Comparison of ENCODE assay signal across 19 cellular contexts in genomic region chr6:100453701-100454521, GRCh38. TPM values are rescaled to one million over a fixed set of nuclear protein-coding genes. Genes with fewer than 3 reads are reported as not detected.
DNase-seq lines count a peak whose midpoint lies in the region; ATAC-seq, FAIRE-seq and TF ChIP-seq lines count a peak whose summit lies in the region.
"Had no signal": no experiment of that assay in that cellular context is flagged by ENCODE, and none has a peak within 500 bp of the region (broad histone marks: within the 10 kb centered on the region; RNA-seq: fewer than 3 reads in every experiment).

No MANE protein-coding gene starts in this region.

- no peak overlapping the region for H4K91ac ChIP-seq in H1 (replicated peaks; ENCODE audit: insufficient read length, low read length)

- H3K27ac ChIP-seq in H1 (ENCODE audit: low read depth, low read length) = no peak overlapping the region
- H3K27ac ChIP-seq in OCI-LY7 (ENCODE audit: low read depth, low read length, poor library complexity, severe bottlenecking) = no peak overlapping the region
- H3K27ac ChIP-seq in CD4-positive, alpha-beta memory T cell (ENCODE audit: low read depth, low read length) = no peak overlapping the region
- H3K27ac ChIP-seq: A549 had no signal

- CTCF ChIA-PET in H1 (lab: Charles Lee; ENCODE audit: partially characterized antibody) (interaction anchor here (0.9 to 15.2 kb wide), 10 partner anchors 8 to 848 kb away, joined by 3 to 215 read pairs (median 3); partner anchors contain the start of gene SIM1), OCI-LY7 (lab: Charles Lee; ENCODE audit: unreplicated experiment) (no interaction called here)
- CTCF ChIA-PET in CD4-positive, alpha-beta memory T cell (lab: Charles Lee; ENCODE audit: partially characterized antibody) = interaction anchor here (1.1 kb wide), 1 partner anchor 9 kb away, joined by 4 read pairs; no protein-coding TSS in a partner anchor

- no peak for TF ChIP-seq EP300 in H1 (IDR thresholded peaks at IDR 0.05; ENCODE audit: borderline replicate concordance in 1 of 2, low read depth in 2 of 2, low read length in 2 of 2)

- H2AFZ ChIP-seq in H1 (ENCODE audit: low read length) = no peak overlapping the region
- H2AFZ ChIP-seq in OCI-LY7 (ENCODE audit: low read length) = no peak overlapping the region

- peaks cover 7% of the 10 kb centered on the region for H3K9me3 Mint-ChIP-seq in T-helper 2 cell treated with Interferon-gamma antibody and Interleukin-4, amounts not matched to agents 5 μg/mL and 100 μg/mL, for 36 hours
- H3K9me3 Mint-ChIP-seq in stimulated activated naive B cell treated with anti-CD40 and anti-IgM and Interleukin-4, amounts not matched to agents 10 μg/mL and 1 μg/mL and 100 μg/mL, for 72 hours = peaks cover 9 to 10% of the 10 kb centered on the region in 2 donors
- H3K9me3 Mint-ChIP-seq in CD4-positive, alpha-beta memory T cell = peaks cover 0 to 46% (median 36%) of the 10 kb centered on the region in 8 donors
- H3K9me3 Mint-ChIP-seq: dendritic cell treated with granulocyte-macrophage colony-stimulating factor and Interleukin-4, amounts not matched to agents 40 ng/mL and 50 ng/mL, for 4 days; neural crest cell had no signal

- H3K4me3 ChIP-seq in H1 (ENCODE audit: extremely low read depth in 1 of 4, insufficient read depth in 2 of 4, low read depth in 3 of 4, low read length in 4 of 4) (peak overlapping the region; percentile 6 to 49 (median 25); a peak in 5 of 8 replicates), OCI-LY7 (ENCODE audit: low read depth, low read length, poor library complexity, severe bottlenecking) (no peak overlapping the region)
- no peak overlapping the region for H3K4me3 ChIP-seq in CD4-positive, alpha-beta memory T cell (ENCODE audit: low read length in 2 of 2)
- H3K4me3 ChIP-seq: A549 had no signal

- no peaks in the 10 kb centered on the region for H3K79me1 ChIP-seq in H1 (ENCODE audit: low read depth, low read length)

- H2BK12ac ChIP-seq in H1 (ENCODE audit: low read depth, low read length) = no peak overlapping the region; the same call in 1 of the 2 replicates

- peaks cover 2% of the 10 kb centered on the region for H3K36me3 Mint-ChIP-seq in T-helper 2 cell treated with Interferon-gamma antibody and Interleukin-4, amounts not matched to agents 5 μg/mL and 100 μg/mL, for 36 hours (ENCODE audit: low read depth)
- H3K36me3 Mint-ChIP-seq in stimulated activated naive B cell treated with anti-CD40 and anti-IgM and Interleukin-4, amounts not matched to agents 10 μg/mL and 1 μg/mL and 100 μg/mL, for 72 hours = peaks cover 3 to 9% of the 10 kb centered on the region in 2 donors
- H3K36me3 Mint-ChIP-seq in CD4-positive, alpha-beta memory T cell = peaks cover 3 to 4% of the 10 kb centered on the region in 2 donors

- H3K9me3 ChIP-seq in H1 (ENCODE audit: insufficient read depth in 2 of 2, low read depth in 1 of 2, low read length in 1 of 2) (no peaks in the 10 kb centered on the region), OCI-LY7 (ENCODE audit: low read length) (no peaks in the 10 kb centered on the region)
- H3K9me3 ChIP-seq in CD4-positive, alpha-beta memory T cell (ENCODE audit: control insufficient read depth in 1 of 2, low read length in 2 of 2) = no peaks in the 10 kb centered on the region
- H3K9me3 ChIP-seq: A549 had no signal

- BruUV-seq in OCI-LY7 (replicated peaks; lab: Mats Ljungman, UMichigan) = no TSS peak

- TF ChIP-seq RAD21 in H1 (IDR thresholded peaks at IDR 0.05 in 1 of 2, conservative IDR thresholded peaks at IDR 0.05 in 1 of 2; ENCODE audit: low read depth in 2 of 2, low read length in 2 of 2) = no peak

- H2BK15ac ChIP-seq in H1 (ENCODE audit: low read length) = no peak overlapping the region

- H3K4me3 Mint-ChIP-seq in T-helper 2 cell treated with Interferon-gamma antibody and Interleukin-4, amounts not matched to agents 5 μg/mL and 100 μg/mL, for 36 hours = peak overlapping the region; percentile 2
- H3K4me3 Mint-ChIP-seq in stimulated activated naive B cell treated with anti-CD40 and anti-IgM and Interleukin-4, amounts not matched to agents 10 μg/mL and 1 μg/mL and 100 μg/mL, for 72 hours = no peak overlapping the region
- H3K4me3 Mint-ChIP-seq in CD4-positive, alpha-beta memory T cell = no peak overlapping the region
- H3K4me3 Mint-ChIP-seq: activated T-cell treated with anti-CD3 and anti-CD28 coated beads, Interleukin-2, amount 50 U/mL, for 72 hours; dendritic cell treated with granulocyte-macrophage colony-stimulating factor and Interleukin-4, amounts not matched to agents 40 ng/mL and 50 ng/mL, for 4 days; neural crest cell had no signal

- no peak overlapping the region for H2AK5ac ChIP-seq in H1 (ENCODE audit: low read depth, low read length)

- H4K8ac ChIP-seq in H1 (ENCODE audit: extremely low read depth, insufficient read depth, low read length) = no peak overlapping the region

- no peak overlapping the region for H3K4ac ChIP-seq in H1 (replicated peaks; ENCODE audit: insufficient read length, low read depth, low read length)

- ATAC-seq in stimulated activated naive B cell treated with anti-CD40 and anti-IgM and Interleukin-4, amounts not matched to agents 10 μg/mL and 1 μg/mL and 100 μg/mL, for 72 hours (replicated peaks) = no peak
- ATAC-seq: A549; activated T-cell treated with anti-CD3 and anti-CD28 coated beads, Interleukin-2, amount 50 U/mL, for 72 hours had no signal

- no peaks in the 10 kb centered on the region for H3K79me2 ChIP-seq in H1 (ENCODE audit: control insufficient read depth in 1 of 2, insufficient read depth in 2 of 2, low read length in 2 of 2)
- no peaks in the 10 kb centered on the region for H3K79me2 ChIP-seq in OCI-LY7 (ENCODE audit: insufficient read depth, low read depth, low read length)

- TF ChIP-seq CTCF in H1 (IDR thresholded peaks at IDR 0.05; ENCODE audit: control extremely low read depth in 1 of 3, insufficient read depth in 1 of 3, low read depth in 1 of 3, low read length in 3 of 3) = no peak
- no peak for TF ChIP-seq CTCF in OCI-LY7 (conservative IDR thresholded peaks at IDR 0.05; ENCODE audit: low read length)

- H3K27me3 ChIP-seq in H1 (replicated peaks in 1 of 4; ENCODE audit: control insufficient read depth in 3 of 4, extremely low read depth in 1 of 4, insufficient read depth in 3 of 4, low read length in 3 of 4) = peaks cover 97 to 100% (median 100%) of the 10 kb centered on the region in 4 experiments
- peaks cover 72% of the 10 kb centered on the region for H3K27me3 ChIP-seq in CD4-positive, alpha-beta memory T cell (ENCODE audit: insufficient read depth, low read length)

- no peaks in the 10 kb centered on the region for H3K36me3 ChIP-seq in H1 (ENCODE audit: control insufficient read depth in 2 of 4, insufficient read depth in 4 of 4, low read length in 3 of 4)
- no peaks in the 10 kb centered on the region for H3K36me3 ChIP-seq in OCI-LY7 (ENCODE audit: insufficient read depth, low read length)
- H3K36me3 ChIP-seq in CD4-positive, alpha-beta memory T cell (ENCODE audit: insufficient read depth, low read length) = no peaks in the 10 kb centered on the region

- H3K56ac ChIP-seq in H1 (replicated peaks; ENCODE audit: insufficient read length, low read depth, low read length) = no peak overlapping the region

- H3K4me1 Mint-ChIP-seq in T-helper 2 cell treated with Interferon-gamma antibody and Interleukin-4, amounts not matched to agents 5 μg/mL and 100 μg/mL, for 36 hours (ENCODE audit: low read depth) = peaks cover 5% of the 10 kb centered on the region
- peaks cover 7 to 12% of the 10 kb centered on the region in 2 donors for H3K4me1 Mint-ChIP-seq in stimulated activated naive B cell treated with anti-CD40 and anti-IgM and Interleukin-4, amounts not matched to agents 10 μg/mL and 1 μg/mL and 100 μg/mL, for 72 hours
- H3K4me1 Mint-ChIP-seq in CD4-positive, alpha-beta memory T cell = peaks cover 0 to 5% (median 3%) of the 10 kb centered on the region in 4 donors

- POLR2A ChIA-PET in H1 (lab: Charles Lee; ENCODE audit: partially characterized antibody) (interaction anchor here (0.5 to 1.5 kb wide), 5 partner anchors 9 to 1023 kb away, joined by 3 to 6 read pairs (median 3); partner anchors contain the start of gene SIM1), OCI-LY7 (lab: Charles Lee) (no interaction called here)
- POLR2A ChIA-PET in CD4-positive, alpha-beta memory T cell (lab: Charles Lee; ENCODE audit: partially characterized antibody) = no interaction called here

- H3K4me1 ChIP-seq in H1 (replicated peaks in 1 of 4; ENCODE audit: control insufficient read depth in 3 of 4, insufficient read depth in 4 of 4, low read length in 3 of 4) = peaks cover 12 to 45% (median 33%) of the 10 kb centered on the region in 4 experiments
- no peaks in the 10 kb centered on the region for H3K4me1 ChIP-seq in OCI-LY7 (ENCODE audit: insufficient read depth, low read length, poor library complexity, severe bottlenecking)
- no peaks in the 10 kb centered on the region for H3K4me1 ChIP-seq in CD4-positive, alpha-beta memory T cell (ENCODE audit: insufficient read depth, low read length)
- H3K4me1 ChIP-seq: A549 had no signal

- FAIRE-seq in H1 (lab: Jason Lieb, UNC) = no peak
- FAIRE-seq: A549, frontal cortex had no signal

- no peak overlapping the region; the same call in 1 of the 2 replicates for H3K18ac ChIP-seq in H1 (ENCODE audit: extremely low read depth, low read length)

- no peaks in the 10 kb centered on the region for H3K9me2 ChIP-seq in OCI-LY7 (ENCODE audit: insufficient read depth, low read length)

- intact Hi-C loops in OCI-LY7 (cut with micrococcal nuclease; ENCODE audit: unreplicated experiment) = no loop called here
- intact Hi-C loops in CD4-positive, alpha-beta memory T cell (cut with micrococcal nuclease) = loop anchor here (10.0 kb wide), 1 partner anchor 839 kb away; no protein-coding TSS in a partner anchor

- H4K20me1 ChIP-seq in H1 (replicated peaks in 1 of 2; ENCODE audit: control insufficient read depth in 1 of 2, insufficient read depth in 2 of 2, low read length in 2 of 2) = peaks cover 18 to 21% of the 10 kb centered on the region in 2 experiments
- H4K20me1 ChIP-seq in OCI-LY7 (ENCODE audit: insufficient read depth, low read length) = no peaks in the 10 kb centered on the region

- H2BK20ac ChIP-seq in H1 (ENCODE audit: low read length) = no peak overlapping the region

- H2BK5ac ChIP-seq in H1 (ENCODE audit: low read depth, low read length) = no peak overlapping the region

- no peak overlapping the region for H4K5ac ChIP-seq in H1 (ENCODE audit: insufficient read length, low read depth, low read length)

- peaks cover 65% of the 10 kb centered on the region for H3K27me3 Mint-ChIP-seq in T-helper 2 cell treated with Interferon-gamma antibody and Interleukin-4, amounts not matched to agents 5 μg/mL and 100 μg/mL, for 36 hours (ENCODE audit: low read depth)
- H3K27me3 Mint-ChIP-seq in stimulated activated naive B cell treated with anti-CD40 and anti-IgM and Interleukin-4, amounts not matched to agents 10 μg/mL and 1 μg/mL and 100 μg/mL, for 72 hours = peaks cover 39 to 50% of the 10 kb centered on the region in 2 donors
- peaks cover 38 to 52% of the 10 kb centered on the region in 2 donors for H3K27me3 Mint-ChIP-seq in CD4-positive, alpha-beta memory T cell

- TF ChIP-seq POLR2A in H1 (IDR thresholded peaks at IDR 0.05; ENCODE audit: control extremely low read depth in 1 of 2, low read depth in 2 of 2, low read length in 2 of 2) = no peak

- H2BK120ac ChIP-seq in H1 (replicated peaks; ENCODE audit: low read depth, low read length) = no peak overlapping the region

- H3K9ac ChIP-seq in H1 (replicated peaks in 1 of 4; ENCODE audit: extremely low read depth in 1 of 4, low read depth in 3 of 4, low read length in 3 of 4) = no peak overlapping the region

- H3K27ac Mint-ChIP-seq in T-helper 2 cell treated with Interferon-gamma antibody and Interleukin-4, amounts not matched to agents 5 μg/mL and 100 μg/mL, for 36 hours = peak overlapping the region; percentile 31
- H3K27ac Mint-ChIP-seq in stimulated activated naive B cell treated with anti-CD40 and anti-IgM and Interleukin-4, amounts not matched to agents 10 μg/mL and 1 μg/mL and 100 μg/mL, for 72 hours = no peak overlapping the region
- peak overlapping the region in 1 of 7 donors; percentile 25 for H3K27ac Mint-ChIP-seq in CD4-positive, alpha-beta memory T cell
- H3K27ac Mint-ChIP-seq: activated T-cell treated with anti-CD3 and anti-CD28 coated beads, Interleukin-2, amount 50 U/mL, for 72 hours; dendritic cell treated with granulocyte-macrophage colony-stimulating factor and Interleukin-4, amounts not matched to agents 40 ng/mL and 50 ng/mL, for 4 days had no signal

- H3K14ac ChIP-seq in H1 (ENCODE audit: insufficient read length) = no peak overlapping the region

- DNase-seq in T-helper 2 cell treated with Interferon-gamma antibody and Interleukin-4, amounts not matched to agents 5 μg/mL and 100 μg/mL, for 36 hours (ENCODE audit: low spot score) = no peak
- DNase-seq in T-helper 2 cell (no peak), H1 (ENCODE audit: low read depth in 1 of 2, low spot score in 2 of 2) (peak in 1 of 2 experiments; percentile 76), left kidney (ENCODE audit: low read depth, low spot score) (peak; percentile 85), OCI-LY7 (ENCODE audit: low spot score) (no peak), NCI-H2227 (lab: John Stamatoyannopoulos, UW; ENCODE audit: unreplicated experiment) (no peak)
- no peak for DNase-seq in stimulated activated naive B cell treated with anti-CD40 and anti-IgM and Interleukin-4, amounts not matched to agents 10 μg/mL and 1 μg/mL and 100 μg/mL, for 72 hours
- no peak for DNase-seq in CD4-positive, alpha-beta memory T cell
- DNase-seq: activated CD4-positive, alpha-beta T cell treated with anti-CD3 and anti-CD28 coated beads for 48 hours; activated T-cell treated with anti-CD3 and anti-CD28 coated beads, Interleukin-2, amount 50 U/mL, for 72 hours; amygdala; NCI-H2171 treated with DMSO at 0.1 percent for 48 hours; stimulated activated CD4-positive, alpha-beta T cell treated with anti-CD3 and anti-CD28 coated beads, Interleukin-12 subunit alpha, Interleukin-12 subunit beta, amount 100 ng/mL, for 4 hours had no signal

- H3K23ac ChIP-seq in H1 (ENCODE audit: insufficient read length) = no peak overlapping the region

- H3K23me2 ChIP-seq in H1 (ENCODE audit: low read depth, low read length) = peaks cover 12% of the 10 kb centered on the region; the same call in 1 of the 2 replicates

- H3K4me2 ChIP-seq in H1 (ENCODE audit: insufficient read depth in 1 of 2, low read depth in 2 of 2, low read length in 2 of 2) (peak overlapping the region; percentile 61 to 63), OCI-LY7 (ENCODE audit: low read length) (no peak overlapping the region)
- H3K4me2 ChIP-seq: A549 had no signal

- WGBS in H1 (ENCODE audit: extremely low coverage in 1 of 2, insufficient coverage in 1 of 2, insufficient read length in 1 of 2, insufficient replicate concordance in 2 of 2, low coverage in 1 of 2, low lambda C conversion rate in 2 of 2, missing lambda C conversion rate in 1 of 2), 2 experiments = 7% methylated on average over 36 of the region's 36 CpGs; no CpG with 5 or more reads in 1 of the 2 experiments

RNA-seq across cellular contexts. Expression of gene SIM1, which starts 10.8 kb away (rescaled TPM):
- total RNA-seq in H1 (2021; fragmentation: NEBNext Ultra II Directional; extraction: Animal tissue kit (Norgen Biotek cat#: 25700)) = 0.39 and 0.61 TPM in 2 replicates
- 0.02 and 0.09 TPM in 2 replicates for polyA plus RNA-seq in H1 (2011; rRNA removed)
- polyA plus RNA-seq in H1 (2011; cell fraction: cytosol; rRNA removed) = 0.03 TPM
- polyA plus RNA-seq in H1 (2011; cell fraction: nucleus; rRNA removed) = 0.11 TPM
- polyA plus RNA-seq in H1 (2012, experiment 1 of 2) = 0.03 to 0.11 TPM (median 0.06 TPM) in 3 of 4 replicates, not detected in the other
- polyA plus RNA-seq in H1 (2012, experiment 2 of 2) = not detected
- polyA plus RNA-seq in H1 (2013, experiment 1 of 2) = 0.16 TPM
- 0.17 TPM for polyA plus RNA-seq in H1 (2013, experiment 2 of 2)
- 0.10 and 0.13 TPM in 2 replicates for polyA minus RNA-seq in H1 (2011; rRNA and poly(A)+ RNA removed)
- polyA minus RNA-seq in H1 (2011; cell fraction: cytosol; rRNA and poly(A)+ RNA removed) = not detected
- 0.80 TPM for polyA minus RNA-seq in H1 (2011; cell fraction: nucleus; rRNA and poly(A)+ RNA removed)
- total RNA-seq in OCI-LY7 (2014; rRNA removed; shearing (Covaris generic)) = not detected in 2 replicates
- not detected in 2 replicates for total RNA-seq in OCI-LY7 (2022)
- total RNA-seq in CD4-positive, alpha-beta memory T cell = not detected
- not detected for polyA plus RNA-seq in CD4-positive, alpha-beta memory T cell
- total RNA-seq: frontal cortex, temporal lobe had no signal
- polyA plus RNA-seq: A549, liver had no signal

Comparison
In these comparisons a context has a peak if more than half of its experiments do, and no peak if none do; other contexts are left out.
1. H3K4me3 ChIP-seq: peak in H1 (4 of 4); none in OCI-LY7 (single experiment) and CD4-positive, alpha-beta memory T cell (0 of 2).